ENCODE assay signal across 9 cellular contexts in the genomic region with DNA sequence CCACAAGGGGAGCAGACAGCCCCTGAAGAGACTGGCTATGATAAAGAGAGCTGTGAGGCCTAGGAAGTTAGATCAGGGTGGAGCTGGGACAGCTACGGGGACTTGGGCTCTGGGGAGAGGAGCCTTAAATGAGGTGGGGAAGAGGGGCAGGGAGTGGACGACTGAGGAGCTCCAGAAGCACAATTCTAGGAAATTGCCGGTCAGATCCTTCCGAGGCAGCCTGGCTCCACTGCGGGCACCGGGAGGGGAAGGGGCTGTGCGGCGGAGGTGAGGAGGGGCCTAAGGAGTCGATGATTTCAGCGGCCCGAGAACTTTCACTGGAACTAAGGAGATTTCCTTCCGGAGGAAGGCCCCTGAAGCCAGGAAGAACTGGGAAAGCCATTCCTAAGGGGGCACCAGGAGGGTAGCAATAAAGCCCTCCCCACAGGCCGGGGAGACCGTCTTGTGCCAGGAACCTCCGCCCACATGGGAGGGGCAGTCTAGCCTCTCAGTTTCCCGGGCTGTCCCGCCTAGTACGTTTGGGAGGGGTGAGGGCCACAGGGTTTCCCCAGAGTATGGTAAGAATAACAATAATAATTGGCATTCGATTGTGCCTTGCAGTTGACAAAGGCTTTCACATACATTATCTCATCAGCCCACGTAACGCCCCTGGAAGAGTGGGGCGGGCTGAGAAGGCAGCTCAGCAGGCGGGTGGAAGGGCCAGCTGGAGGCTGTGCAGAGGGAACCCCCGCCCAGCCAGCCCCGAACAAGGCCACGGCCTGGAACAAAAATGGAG. TPM values are rescaled to one million over a fixed set of nuclear protein-coding genes. Genes with fewer than 3 reads are reported as not detected.
DNase-seq lines count a peak whose midpoint lies in the region; ATAC-seq, FAIRE-seq and TF ChIP-seq lines count a peak whose summit lies in the region.
"Had no signal": no experiment of that assay in that cellular context is flagged by ENCODE, and none has a peak within 500 bp of the region (broad histone marks: within the 10 kb centered on the region; RNA-seq: fewer than 3 reads in every experiment).

No MANE protein-coding gene starts in this region.

- WGBS in hepatocyte (ENCODE audit: low lambda C conversion rate, missing lambda C conversion rate) = 62% methylated on average over 26 of the region's 26 CpGs
- WGBS in psoas muscle, 3 donors = 28 to 32% (median 31%) methylated on average over 26 of the region's 26 CpGs

- H4K20me1 ChIP-seq in astrocyte (ENCODE audit: insufficient read depth, low read length) (no peaks in the 10 kb centered on the region), hepatocyte (ENCODE audit: insufficient read depth, poor library complexity, severe bottlenecking) (no peaks in the 10 kb centered on the region)

- peak; percentile 47 for DNase-seq in DMS 273 treated with DMSO at 0.1 percent for 48 hours (lab: John Stamatoyannopoulos, UW)
- peak; percentile 40 for DNase-seq in astrocyte (ENCODE audit: low read depth)
- DNase-seq in hepatocyte (ENCODE audit: low spot score) = no peak
- peak; percentile 72 to 77 for DNase-seq in psoas muscle
- DNase-seq in DMS53 treated with DMSO at 0.1 percent for 48 hours (lab: John Stamatoyannopoulos, UW; ENCODE audit: unreplicated experiment) = no peak
- DNase-seq in A673 (ENCODE audit: low spot score) = no peak

- peak overlapping the region; percentile 55 for H3K27ac Mint-ChIP-seq in astrocyte (ENCODE audit: unreplicated experiment)
- H3K27ac Mint-ChIP-seq: T-helper 1 cell treated with Interleukin-12 subunit alpha and Interleukin-12 subunit beta and Interleukin-4 antibody, amounts not matched to agents 30 μg/mL and 1 μg/mL, for 36 hours had no signal

- peak; percentile 44 to 77 (median 66) for ATAC-seq in psoas muscle
- no peak for ATAC-seq in GM18873 (IDR thresholded peaks at IDR 0.05; ENCODE audit: low FRiP score, unreplicated experiment)
- no peak for ATAC-seq in GM21737 (IDR thresholded peaks at IDR 0.05; ENCODE audit: unreplicated experiment)

- intact Hi-C loops in psoas muscle (cut with DNase I) = no loop called here
- intact Hi-C loops in A673 (cut with micrococcal nuclease; ENCODE audit: unreplicated experiment) = no loop called here

- no peak for TF ChIP-seq CTCF in astrocyte (IDR thresholded peaks at IDR 0.05; ENCODE audit: insufficient read depth, low read depth, low read length)
- TF ChIP-seq CTCF in hepatocyte (IDR thresholded peaks at IDR 0.05; ENCODE audit: poor library complexity) = no peak
- TF ChIP-seq CTCF in psoas muscle (IDR thresholded peaks at IDR 0.05) = no peak
- TF ChIP-seq CTCF in A673 (conservative IDR thresholded peaks at IDR 0.05; ENCODE audit: low read depth, low read length) = no peak

- H3K4me1 ChIP-seq in astrocyte (ENCODE audit: insufficient read depth, low read length) (peaks cover 6% of the 10 kb centered on the region), hepatocyte (ENCODE audit: insufficient read depth) (no peaks in the 10 kb centered on the region), psoas muscle (peaks cover 6% of the 10 kb centered on the region), A673 (ENCODE audit: insufficient read depth, low read length, poor library complexity, severe bottlenecking) (peaks cover 7% of the 10 kb centered on the region)

- H3K36me3 Mint-ChIP-seq in astrocyte (ENCODE audit: low read depth, unreplicated experiment) = no peaks in the 10 kb centered on the region

- H3K36me3 ChIP-seq in astrocyte (ENCODE audit: insufficient read depth, low read length) (no peaks in the 10 kb centered on the region), hepatocyte (replicated peaks; ENCODE audit: insufficient read depth, low read depth) (no peaks in the 10 kb centered on the region), psoas muscle (ENCODE audit: insufficient read depth in 1 of 2, low read depth in 1 of 2) (no peaks in the 10 kb centered on the region), A673 (ENCODE audit: insufficient read depth, low read length, poor library complexity, severe bottlenecking) (no peaks in the 10 kb centered on the region)

- H3K27me3 ChIP-seq in astrocyte (ENCODE audit: insufficient read depth, low read length) = no peaks in the 10 kb centered on the region
- no peaks in the 10 kb centered on the region for H3K27me3 ChIP-seq in hepatocyte
- H3K27me3 ChIP-seq in psoas muscle (ENCODE audit: insufficient read depth in 3 of 3, low read length in 2 of 3) = no peaks in the 10 kb centered on the region
- no peaks in the 10 kb centered on the region for H3K27me3 ChIP-seq in A673 (replicated peaks; ENCODE audit: insufficient read depth, low read depth, low read length, poor library complexity)

- H3K9me3 Mint-ChIP-seq in astrocyte (ENCODE audit: unreplicated experiment) = no peaks in the 10 kb centered on the region
- H3K9me3 Mint-ChIP-seq: T-helper 1 cell treated with Interleukin-12 subunit alpha and Interleukin-12 subunit beta and Interleukin-4 antibody, amounts not matched to agents 30 μg/mL and 1 μg/mL, for 36 hours had no signal

- H3K9me3 ChIP-seq in astrocyte (ENCODE audit: insufficient read depth, low read depth, low read length) (no peaks in the 10 kb centered on the region), hepatocyte (ENCODE audit: low read depth) (no peaks in the 10 kb centered on the region), psoas muscle (no peaks in the 10 kb centered on the region), A673 (ENCODE audit: low read depth, low read length, poor library complexity, severe bottlenecking) (no peaks in the 10 kb centered on the region)

- no peaks in the 10 kb centered on the region for H3K9me2 ChIP-seq in hepatocyte (replicated peaks; ENCODE audit: insufficient read depth)

- H3K27ac ChIP-seq in astrocyte (ENCODE audit: low read depth, low read length) (no peak overlapping the region), hepatocyte (peak overlapping the region; percentile 37), psoas muscle (peak overlapping the region; percentile 64), A673 (ENCODE audit: low read depth, low read length, poor library complexity, severe bottlenecking) (no peak overlapping the region)

- peaks cover 16% of the 10 kb centered on the region for H3K4me1 Mint-ChIP-seq in astrocyte (ENCODE audit: low read depth, unreplicated experiment)

- POLR2A ChIA-PET in A673 (lab: Charles Lee; ENCODE audit: low non-redundant PET) = interaction anchor here (0.6 kb wide), 1 partner anchor 33 kb away, joined by 7 read pairs; no protein-coding TSS in a partner anchor

- H3K27me3 Mint-ChIP-seq in astrocyte (ENCODE audit: low read depth, unreplicated experiment) = peaks cover 3% of the 10 kb centered on the region

- no peak overlapping the region for H3K4me3 Mint-ChIP-seq in astrocyte (ENCODE audit: unreplicated experiment)
- H3K4me3 Mint-ChIP-seq: T-helper 1 cell treated with Interleukin-12 subunit alpha and Interleukin-12 subunit beta and Interleukin-4 antibody, amounts not matched to agents 30 μg/mL and 1 μg/mL, for 36 hours had no signal

- FAIRE-seq in astrocyte (lab: Jason Lieb, UNC) = no peak

- H3K4me3 ChIP-seq in astrocyte (ENCODE audit: insufficient read depth, low read depth, low read length) (no peak overlapping the region), hepatocyte (no peak overlapping the region), psoas muscle (peak overlapping the region; percentile 7), A673 (ENCODE audit: low read depth, low read length, poor library complexity, severe bottlenecking) (no peak overlapping the region)

- H3K9ac ChIP-seq in astrocyte (ENCODE audit: low read length) = no peak overlapping the region

- H3K4me2 ChIP-seq in astrocyte (ENCODE audit: low read length) (peak overlapping the region; percentile 30), hepatocyte (no peak overlapping the region)

- peak overlapping the region; percentile 88 for H2AFZ ChIP-seq in astrocyte (ENCODE audit: low read depth, low read length)
- peak overlapping the region; percentile 60 for H2AFZ ChIP-seq in hepatocyte

- H3K79me2 ChIP-seq in astrocyte (ENCODE audit: insufficient read depth, low read length) = no peaks in the 10 kb centered on the region
- no peaks in the 10 kb centered on the region for H3K79me2 ChIP-seq in hepatocyte

- CTCF ChIA-PET in A673 (lab: Charles Lee) = no interaction called here

- BruUV-seq in A673 (replicated peaks; lab: Mats Ljungman, UMichigan) = no TSS peak

RNA-seq across cellular contexts. Expression of gene NPR1, which starts 19.6 kb away (rescaled TPM):
- 0.07 and 0.11 TPM in 2 replicates for total RNA-seq in astrocyte
- total RNA-seq in hepatocyte = 2.5 and 2.8 TPM in 2 replicates
- polyA plus RNA-seq in hepatocyte = 3.0 and 4.3 TPM in 2 replicates
- 10 to 100 TPM in 2 of 4 donors, 1 to 10 TPM in 2; 7.0 to 11.1 (median 8.7) TPM for total RNA-seq in psoas muscle
- polyA plus RNA-seq in psoas muscle = 10 to 100 TPM in 1 of 3 donors, 1 to 10 TPM in 2; 4.5 to 10.4 (median 8.5) TPM
- 0.87 and 1.1 TPM in 2 replicates for total RNA-seq in A673 (2021)

RNA-seq across cellular contexts. Expression of gene ILF2, which starts 27.3 kb away (rescaled TPM):
- total RNA-seq in astrocyte (176 and 185 TPM in 2 replicates), hepatocyte (173 and 191 TPM in 2 replicates), psoas muscle (100 to 1,000 TPM in 1 of 4 donors, 10 to 100 TPM in 3; 71.7 to 102 (median 98.2) TPM), A673 (2021) (391 and 420 TPM in 2 replicates)
- polyA plus RNA-seq in hepatocyte (177 and 178 TPM in 2 replicates), psoas muscle (100 to 1,000 TPM in 2 of 3 donors, 10 to 100 TPM in 1; 82.4 to 158 (median 142) TPM)

RNA-seq across cellular contexts. Expression of gene INTS3, which starts 29.8 kb away (rescaled TPM):
- total RNA-seq in astrocyte = 39.5 and 40.2 TPM in 2 replicates
- total RNA-seq in hepatocyte = 39.1 and 42.3 TPM in 2 replicates
- polyA plus RNA-seq in hepatocyte = 37.1 and 51.3 TPM in 2 replicates
- 10 to 100 TPM; 17.8 to 29.0 (median 22.8) TPM for total RNA-seq in psoas muscle
- polyA plus RNA-seq in psoas muscle = 10 to 100 TPM; 11.3 to 24.3 (median 15.8) TPM
- 56.7 and 58.0 TPM in 2 replicates for total RNA-seq in A673 (2021)

RNA-seq across cellular contexts. Expression of gene SNAPIN, which starts 39.6 kb away (rescaled TPM):
- total RNA-seq in astrocyte (27.4 and 31.3 TPM in 2 replicates), hepatocyte (40.9 and 41.4 TPM in 2 replicates), psoas muscle (10 to 100 TPM; 53.9 to 72.0 (median 58.5) TPM), A673 (2021) (47.4 and 55.9 TPM in 2 replicates)
- polyA plus RNA-seq in hepatocyte (63.2 and 68.4 TPM in 2 replicates), psoas muscle (100 to 1,000 TPM in 1 of 3 donors, 10 to 100 TPM in 2; 51.7 to 102 (median 60.4) TPM)

Comparison
In these comparisons a context has a peak if more than half of its experiments do, and no peak if none do; other contexts are left out.
1. DNase-seq: peak in DMS 273 treated with DMSO at 0.1 percent for 48 hours (single experiment), astrocyte (single experiment) and psoas muscle (2 of 2); none in hepatocyte (single experiment), DMS53 treated with DMSO at 0.1 percent for 48 hours (single experiment) and A673 (single experiment).
2. H3K27ac ChIP-seq: peak in hepatocyte (single experiment) and psoas muscle (single experiment); none in astrocyte (single experiment) and A673 (single experiment).
3. ATAC-seq: peak in psoas muscle (4 of 4); none in GM18873 (single experiment) and GM21737 (single experiment).